ENCODE assay signal across 27 cellular contexts in the genomic region with DNA sequence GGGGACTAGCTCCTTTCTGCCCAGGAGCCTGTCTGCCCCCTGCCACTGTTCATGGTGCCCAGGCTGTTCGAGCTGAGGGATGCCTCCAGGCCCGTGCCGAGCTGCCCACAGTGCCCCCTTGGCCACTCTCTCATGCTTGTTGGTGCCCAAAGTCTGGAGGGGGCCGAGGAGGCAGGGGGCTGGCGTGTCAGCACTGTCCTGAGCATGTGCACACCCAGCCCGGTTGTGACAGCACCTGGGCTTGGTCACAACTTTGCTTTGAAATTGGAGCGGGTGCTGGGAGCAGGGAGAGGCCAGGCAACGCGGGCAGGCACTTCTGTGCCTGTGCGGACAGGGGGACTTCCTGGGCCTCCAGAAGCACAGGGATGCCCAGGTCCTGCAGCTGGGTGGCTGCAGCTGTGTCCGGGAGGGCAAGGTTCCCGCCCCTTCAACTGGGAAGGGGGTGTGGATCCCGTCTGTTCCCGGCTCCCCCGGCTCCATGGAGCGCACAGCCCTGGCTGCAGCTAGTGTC. TPM values are rescaled to one million over a fixed set of nuclear protein-coding genes. Genes with fewer than 3 reads are reported as not detected.
A peak's percentile ranks its signal among the peaks of the same experiment; 100 is the strongest.
DNase-seq lines count a peak whose midpoint lies in the region; ATAC-seq, FAIRE-seq and TF ChIP-seq lines count a peak whose summit lies in the region.
"Had no signal": no experiment of that assay in that cellular context is flagged by ENCODE, and none has a peak within 500 bp of the region (broad histone marks: within the 10 kb centered on the region; RNA-seq: fewer than 3 reads in every experiment).

No MANE protein-coding gene starts in this region.

- H3K4me1 Mint-ChIP-seq in stimulated activated effector memory CD8-positive, alpha-beta T cell treated with anti-CD3 and anti-CD28 coated beads, Interleukin-12 subunit alpha, Interleukin-12 subunit beta, amount 100 ng/mL, for 72 hours: no peaks in the 10 kb centered on the region
- H3K4me1 Mint-ChIP-seq: CD14-positive monocyte; CD8-positive, alpha-beta memory T cell had no signal

- ATAC-seq in HepG2 (peak; percentile 38), right lobe of liver (no peak), aorta (ENCODE audit: low FRiP score) (peak; percentile 10)
- peak; percentile 34 for ATAC-seq in stimulated activated effector memory CD8-positive, alpha-beta T cell treated with anti-CD3 and anti-CD28 coated beads, Interleukin-12 subunit alpha, Interleukin-12 subunit beta, amount 100 ng/mL, for 72 hours
- ATAC-seq: HCT116 had no signal

- BruUV-seq in HepG2 (replicated peaks; lab: Mats Ljungman, UMichigan): no TSS peak

- intact Hi-C loops in HepG2 (cut with micrococcal nuclease; ENCODE audit: unreplicated experiment): loop anchor here (5.0 kb wide), 1 partner anchor 246 kb away; no protein-coding TSS in a partner anchor
- intact Hi-C loops in right lobe of liver (cut with DNase I): no loop called here
- intact Hi-C loops in aorta (cut with DNase I): loop anchor here in 1 of 2 donors (5.0 kb wide), 1 partner anchor 121 kb away; no protein-coding TSS in a partner anchor
- intact Hi-C loops in head of caudate nucleus (cut with DNase I): no loop called here

- no peak for TF ChIP-seq RAD21 in HepG2 (CRISPR knock-in tag; IDR thresholded peaks at IDR 0.05)

- no peak overlapping the region for H3K14ac ChIP-seq in mesenchymal stem cell (ENCODE audit: low read length in 2 of 2)

- H3K18ac ChIP-seq in mesenchymal stem cell (ENCODE audit: low read depth in 1 of 2, low read length in 2 of 2): no peak overlapping the region

- H3K23ac ChIP-seq in mesenchymal stem cell (ENCODE audit: low read length in 2 of 2): no peak overlapping the region

- H3K27ac Mint-ChIP-seq in stimulated activated effector memory CD8-positive, alpha-beta T cell treated with anti-CD3 and anti-CD28 coated beads, Interleukin-12 subunit alpha, Interleukin-12 subunit beta, amount 100 ng/mL, for 72 hours: no peak overlapping the region
- H3K27ac Mint-ChIP-seq: CD14-positive monocyte; CD4-positive, alpha-beta T cell; CD8-positive, alpha-beta memory T cell; H9 had no signal

- H4K8ac ChIP-seq in mesenchymal stem cell (ENCODE audit: low read length): peak overlapping the region; percentile 9

- 31% methylated on average over 8 of the region's 16 CpGs for WGBS in HepG2 (ENCODE audit: low lambda C conversion rate)
- WGBS in right lobe of liver (ENCODE audit: insufficient coverage, low coverage, low lambda C conversion rate, missing lambda C conversion rate): 78% methylated on average over 5 of the region's 16 CpGs
- WGBS in mesenchymal stem cell: 83% methylated on average over 16 of the region's 16 CpGs
- 86 to 89% methylated on average over 16 of the region's 16 CpGs for WGBS in aorta, 2 donors

- H3K4me3 ChIP-seq in HepG2 (replicated peaks in 1 of 3; ENCODE audit: insufficient read depth in 1 of 3, low read depth in 2 of 3, low read length in 3 of 3) (no peak overlapping the region), right lobe of liver (no peak overlapping the region), mesenchymal stem cell (ENCODE audit: insufficient read depth in 1 of 2, low read depth in 1 of 2, low read length in 2 of 2) (no peak overlapping the region), aorta (ENCODE audit: low read length in 2 of 2) (no peak overlapping the region)
- H3K4me3 ChIP-seq: BLaER1 treated with 17β-estradiol and CSF1 and Interleukin-3, amounts not matched to agents 10 nM and 100 nM; GM23248 had no signal

- no peak for TF ChIP-seq EP300 in HepG2 (IDR thresholded peaks at IDR 0.05; ENCODE audit: low read depth in 2 of 2, low read length in 2 of 2)
- TF ChIP-seq EP300 in HepG2 (CRISPR knock-in tag; IDR thresholded peaks at IDR 0.05; ENCODE audit: borderline replicate concordance): no peak

- H2BK15ac ChIP-seq in mesenchymal stem cell (ENCODE audit: low read depth, poor library complexity, severe bottlenecking): no peak overlapping the region

- no peak overlapping the region for H2BK5ac ChIP-seq in mesenchymal stem cell (ENCODE audit: low read depth, low read length, poor library complexity, severe bottlenecking)

- no peaks in the 10 kb centered on the region for H3K79me1 ChIP-seq in mesenchymal stem cell (replicated peaks; ENCODE audit: low read length, poor library complexity, severe bottlenecking)

- no peak for FAIRE-seq in HepG2 (lab: Jason Lieb, UNC)
- FAIRE-seq: D721Med, GM12891, GM18507, H1 had no signal

- no peak overlapping the region for H3K9ac ChIP-seq in HepG2 (ENCODE audit: insufficient read depth, low read depth, low read length)
- H3K9ac ChIP-seq in mesenchymal stem cell (ENCODE audit: low read length): no peak overlapping the region
- H3K9ac ChIP-seq: BLaER1 treated with 17β-estradiol and CSF1 and Interleukin-3, amounts not matched to agents 10 nM and 100 nM; GM23248 had no signal

- H3K4ac ChIP-seq in mesenchymal stem cell (ENCODE audit: low read depth in 1 of 2, low read length in 2 of 2): no peak overlapping the region

- POLR2A ChIA-PET in HepG2 (lab: Yijun Ruan, JAX): no interaction called here

- no peaks in the 10 kb centered on the region for H3K4me1 ChIP-seq in HepG2 (ENCODE audit: insufficient read depth, low read length)
- no peaks in the 10 kb centered on the region for H3K4me1 ChIP-seq in right lobe of liver
- no peaks in the 10 kb centered on the region for H3K4me1 ChIP-seq in mesenchymal stem cell (ENCODE audit: control insufficient read depth, insufficient read depth, low read depth, low read length)
- H3K4me1 ChIP-seq in aorta (ENCODE audit: control insufficient read depth in 1 of 2, insufficient read depth in 2 of 2, low read length in 2 of 2): no peaks in the 10 kb centered on the region
- H3K4me1 ChIP-seq: BE2C had no signal

- H2BK12ac ChIP-seq in mesenchymal stem cell (ENCODE audit: low read length in 2 of 2): no peak overlapping the region

- no peaks in the 10 kb centered on the region for H3K9me3 Mint-ChIP-seq in stimulated activated effector memory CD8-positive, alpha-beta T cell treated with anti-CD3 and anti-CD28 coated beads, Interleukin-12 subunit alpha, Interleukin-12 subunit beta, amount 100 ng/mL, for 72 hours
- H3K9me3 Mint-ChIP-seq: CD4-positive, alpha-beta T cell; CD8-positive, alpha-beta memory T cell had no signal

- H3K36me3 Mint-ChIP-seq in stimulated activated effector memory CD8-positive, alpha-beta T cell treated with anti-CD3 and anti-CD28 coated beads, Interleukin-12 subunit alpha, Interleukin-12 subunit beta, amount 100 ng/mL, for 72 hours: no peaks in the 10 kb centered on the region
- H3K36me3 Mint-ChIP-seq: CD14-positive monocyte; CD8-positive, alpha-beta memory T cell had no signal

- H3K9me3 ChIP-seq in HepG2 (ENCODE audit: low read length) (no peaks in the 10 kb centered on the region), right lobe of liver (no peaks in the 10 kb centered on the region), mesenchymal stem cell (ENCODE audit: control insufficient read depth, low read length) (no peaks in the 10 kb centered on the region), aorta (ENCODE audit: control insufficient read depth, low read length) (no peaks in the 10 kb centered on the region)
- H3K9me3 ChIP-seq: BE2C had no signal

- DNase-seq in HepG2 (ENCODE audit: low spot score): no peak
- no peak for DNase-seq in right lobe of liver
- DNase-seq in mesenchymal stem cell: no peak
- no peak for DNase-seq in stimulated activated effector memory CD8-positive, alpha-beta T cell treated with anti-CD3 and anti-CD28 coated beads, Interleukin-12 subunit alpha, Interleukin-12 subunit beta, amount 100 ng/mL, for 72 hours (ENCODE audit: low spot score in 2 of 2)
- no peak for DNase-seq in aorta
- no peak for DNase-seq in head of caudate nucleus
- no peak for DNase-seq in GM19240 (ENCODE audit: insufficient read length, low spot score)
- no peak for DNase-seq in retina
- DNase-seq: ACHN; AML-193; BE2C; CD4-positive, alpha-beta T cell; CD8-positive, alpha-beta memory T cell; DMS 273 treated with DMSO at 0.1 percent for 48 hours; DMS79; EL; GDM1; GM23248; H9 had no signal

- H2AFZ ChIP-seq in HepG2 (ENCODE audit: low read length) (no peak overlapping the region), mesenchymal stem cell (ENCODE audit: low read depth, low read length) (no peak overlapping the region)
- H2AFZ ChIP-seq: GM23248 had no signal

- no peaks in the 10 kb centered on the region for H3K79me2 ChIP-seq in HepG2 (ENCODE audit: insufficient read depth, low read length)

- no peaks in the 10 kb centered on the region for H3K36me3 ChIP-seq in HepG2 (replicated peaks in 1 of 2; ENCODE audit: control insufficient read depth in 1 of 2, insufficient read depth in 2 of 2, low read length in 2 of 2)
- no peaks in the 10 kb centered on the region for H3K36me3 ChIP-seq in right lobe of liver
- H3K36me3 ChIP-seq in mesenchymal stem cell (ENCODE audit: control insufficient read depth in 1 of 2, insufficient read depth in 2 of 2, low read depth in 1 of 2, low read length in 2 of 2): no peaks in the 10 kb centered on the region
- H3K36me3 ChIP-seq in aorta (ENCODE audit: control insufficient read depth in 1 of 2, insufficient read depth in 2 of 2, low read length in 1 of 2): no peaks in the 10 kb centered on the region
- H3K36me3 ChIP-seq: BE2C; BLaER1 treated with 17β-estradiol and CSF1 and Interleukin-3, amounts not matched to agents 10 nM and 100 nM had no signal

- no peak overlapping the region for H2BK120ac ChIP-seq in mesenchymal stem cell (ENCODE audit: low read depth, low read length)

- no peak overlapping the region for H3K4me3 Mint-ChIP-seq in stimulated activated effector memory CD8-positive, alpha-beta T cell treated with anti-CD3 and anti-CD28 coated beads, Interleukin-12 subunit alpha, Interleukin-12 subunit beta, amount 100 ng/mL, for 72 hours
- H3K4me3 Mint-ChIP-seq: CD14-positive monocyte; CD4-positive, alpha-beta T cell; CD8-positive, alpha-beta memory T cell; H9 had no signal

- CTCF ChIA-PET in HepG2 (lab: Yijun Ruan, JAX; ENCODE audit: low intra/inter-chr PET ratio, low total read pairs): no interaction called here

- peaks cover 0 to 5% of the 10 kb centered on the region in 2 experiments; a peak in 2 of 5 replicates for H3K27me3 ChIP-seq in HepG2 (ENCODE audit: control insufficient read depth in 1 of 2, insufficient read depth in 2 of 2, low read length in 2 of 2)
- no peaks in the 10 kb centered on the region for H3K27me3 ChIP-seq in right lobe of liver
- peaks cover 0 to 4% of the 10 kb centered on the region in 2 experiments for H3K27me3 ChIP-seq in mesenchymal stem cell (ENCODE audit: control insufficient read depth in 1 of 2, insufficient read depth in 1 of 2, low read length in 2 of 2)
- no peaks in the 10 kb centered on the region for H3K27me3 ChIP-seq in aorta (ENCODE audit: control insufficient read depth in 1 of 2, insufficient read depth in 2 of 2, low read length in 1 of 2)
- H3K27me3 ChIP-seq: BE2C; BLaER1 treated with 17β-estradiol and CSF1 and Interleukin-3, amounts not matched to agents 10 nM and 100 nM had no signal

- in situ Hi-C loops in HepG2 (cut with HindIII; ENCODE audit: extremely low pct_ligation_motif_present, low pct_unique_long_range_greater_than_20kb): no loop called here

- H3K27ac ChIP-seq in HepG2 (ENCODE audit: extremely low read length, insufficient read depth, low read length) (no peak overlapping the region), right lobe of liver (no peak overlapping the region), mesenchymal stem cell (ENCODE audit: low read length, poor library complexity, severe bottlenecking) (no peak overlapping the region), aorta (ENCODE audit: low read depth in 1 of 2, low read length in 2 of 2) (no peak overlapping the region)
- H3K27ac ChIP-seq: 22Rv1; BLaER1 treated with 17β-estradiol and CSF1 and Interleukin-3, amounts not matched to agents 10 nM and 100 nM; GM23248 had no signal

- TF ChIP-seq POLR2A in HepG2 (IDR thresholded peaks at IDR 0.05; ENCODE audit: insufficient read depth in 1 of 2, low read depth in 2 of 2, low read length in 2 of 2): no peak
- TF ChIP-seq POLR2A in right lobe of liver (IDR thresholded peaks at IDR 0.05): no peak

- TF ChIP-seq CTCF in HepG2 (CRISPR knock-in tag; IDR thresholded peaks at IDR 0.05): no peak
- TF ChIP-seq CTCF in right lobe of liver (IDR thresholded peaks at IDR 0.05): no peak

- H3K4me2 ChIP-seq in HepG2 (ENCODE audit: low read depth, low read length) (no peak overlapping the region), mesenchymal stem cell (ENCODE audit: low read length, poor library complexity, severe bottlenecking) (no peak overlapping the region)
- H3K4me2 ChIP-seq: BLaER1 treated with 17β-estradiol and CSF1 and Interleukin-3, amounts not matched to agents 10 nM and 100 nM had no signal

- H4K91ac ChIP-seq in mesenchymal stem cell (ENCODE audit: low read length): no peak overlapping the region

- H2AK5ac ChIP-seq in mesenchymal stem cell (ENCODE audit: low read length, severe bottlenecking): no peak overlapping the region

- H4K20me1 ChIP-seq in HepG2 (ENCODE audit: insufficient read depth, low read length): no peaks in the 10 kb centered on the region
- H4K20me1 ChIP-seq: BLaER1 treated with 17β-estradiol and CSF1 and Interleukin-3, amounts not matched to agents 10 nM and 100 nM had no signal

RNA-seq across cellular contexts. Expression of gene RAPGEF4, which starts 22.2 kb away (rescaled TPM):
- total RNA-seq in HepG2 (2016; rRNA removed; fragmentation: Illumina TruSeq; extraction: Trizol) (0.91 TPM in 2 replicates), right lobe of liver (10 to 100 TPM in 4 of 6 experiments, 1 to 10 TPM in 2; 9.5 to 18.4 (median 14.7) TPM), aorta (10 to 100 TPM in 1 of 2 donors, 1 to 10 TPM in 1; 6.7 to 22.8 TPM)
- 0.09 TPM in 1 of 2 replicates, not detected in the other for total RNA-seq in HepG2 (2016; cell fraction: cytosol; rRNA removed; fragmentation: Illumina TruSeq; extraction: Trizol; ENCODE audit: low read depth)
- total RNA-seq in HepG2 (2016; cell fraction: insoluble cytoplasmic fraction; rRNA removed; fragmentation: Illumina TruSeq; extraction: Trizol): 0.54 and 0.63 TPM in 2 replicates
- total RNA-seq in HepG2 (2016; cell fraction: membrane; rRNA removed; fragmentation: Illumina TruSeq; extraction: Trizol): 0.24 and 0.53 TPM in 2 replicates
- total RNA-seq in HepG2 (2016; cell fraction: nucleus; rRNA removed; fragmentation: Illumina TruSeq; extraction: Trizol): 0.53 and 0.56 TPM in 2 replicates
- polyA plus RNA-seq in HepG2 (2011; rRNA removed) (0.78 and 0.93 TPM in 2 replicates), aorta (1 to 10 TPM in 1 of 2 donors, under 1 TPM in 1; 0.46 to 1.0 TPM)
- 0.19 and 0.24 TPM in 2 replicates for polyA plus RNA-seq in HepG2 (2011; cell fraction: cytosol; rRNA removed)
- polyA plus RNA-seq in HepG2 (2011; cell fraction: nucleus; rRNA removed): 2.5 and 2.8 TPM in 2 replicates
- polyA plus RNA-seq in HepG2 (2012): 0.65 and 1.2 TPM in 2 replicates
- 0.03 and 0.10 TPM in 2 replicates for polyA plus RNA-seq in HepG2 (2016; cell fraction: cytosol; fragmentation: Illumina TruSeq; extraction: Trizol; ENCODE audit: low read depth)
- polyA plus RNA-seq in HepG2 (2016; cell fraction: insoluble cytoplasmic fraction; fragmentation: Illumina TruSeq; extraction: Trizol; ENCODE audit: low read depth): 0.47 and 0.78 TPM in 2 replicates
- polyA plus RNA-seq in HepG2 (2016; cell fraction: membrane; fragmentation: Illumina TruSeq; extraction: Trizol; ENCODE audit: low read depth): 0.13 and 0.31 TPM in 2 replicates
- polyA plus RNA-seq in HepG2 (2016; cell fraction: nucleus; fragmentation: Illumina TruSeq; extraction: Trizol; ENCODE audit: insufficient read depth, low read depth): 0.53 and 0.68 TPM in 2 replicates
- 3.3 and 5.8 TPM in 2 replicates for polyA minus RNA-seq in HepG2 (2011; rRNA and poly(A)+ RNA removed; ENCODE audit: low replicate concordance)
- polyA minus RNA-seq in HepG2 (2011; cell fraction: cytosol; rRNA and poly(A)+ RNA removed): 0.20 and 0.88 TPM in 2 replicates
- polyA minus RNA-seq in HepG2 (2011; cell fraction: nucleus; rRNA and poly(A)+ RNA removed): 10.7 and 12.4 TPM in 2 replicates
- 0.01 TPM for polyA plus RNA-seq in mesenchymal stem cell (2013, experiment 1 of 2)
- 0.05 TPM for polyA plus RNA-seq in mesenchymal stem cell (2013, experiment 2 of 2)
- total RNA-seq: CD8-positive, alpha-beta memory T cell had no signal
- polyA plus RNA-seq: CD14-positive monocyte; CD8-positive, alpha-beta memory T cell; GM23248 had no signal

Comparison
In these comparisons a context has a peak if more than half of its experiments do, and no peak if none do; other contexts are left out.
1. ATAC-seq: peak in HepG2 (single experiment), stimulated activated effector memory CD8-positive, alpha-beta T cell treated with anti-CD3 and anti-CD28 coated beads, Interleukin-12 subunit alpha, Interleukin-12 subunit beta, amount 100 ng/mL, for 72 hours (single experiment) and aorta (single experiment); none in right lobe of liver (0 of 4).